In the genomic region with DNA sequence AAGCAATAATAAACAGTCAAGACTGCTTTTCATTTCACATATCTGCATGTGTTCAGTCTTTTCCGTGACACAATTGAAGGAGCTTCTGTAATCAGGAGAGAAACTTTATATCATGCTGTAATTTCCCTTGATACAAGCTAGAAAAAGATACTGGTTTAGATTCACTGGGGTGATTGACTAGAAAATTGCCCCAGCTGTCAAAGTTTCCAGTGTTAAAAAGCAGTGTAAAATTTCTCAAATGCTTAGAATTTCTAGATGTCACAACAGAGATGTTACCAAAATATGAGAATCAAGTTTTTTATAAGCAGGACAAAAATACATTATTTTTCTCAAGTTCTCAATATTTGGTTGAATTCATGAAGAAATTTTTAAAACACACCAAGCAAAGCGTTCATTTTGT, we compare ENCODE assay signal across 32 cellular contexts.
"Had no signal": no experiment of that assay in that cellular context is flagged by ENCODE, and none has a peak within 500 bp of the region (broad histone marks: within the 10 kb centered on the region; RNA-seq: fewer than 3 reads in every experiment).

No MANE protein-coding gene starts in this region.

- H3K36me3 ChIP-seq: adrenal gland, ascending aorta, brain microvascular endothelial cell, breast epithelium, cardiac muscle cell had no signal

- H3K27ac ChIP-seq: adrenal gland, ascending aorta, body of pancreas, brain microvascular endothelial cell, breast epithelium, cardiac muscle cell had no signal

- H3K27me3 ChIP-seq: adrenal gland, ascending aorta, body of pancreas, brain microvascular endothelial cell, breast epithelium, cardiac muscle cell had no signal

- H3K9me3 ChIP-seq: ascending aorta, body of pancreas had no signal

- H3K4me1 ChIP-seq: adrenal gland, ascending aorta, body of pancreas, breast epithelium had no signal

- H3K4me3 ChIP-seq: adrenal gland, ascending aorta, body of pancreas, breast epithelium, cardiac muscle cell had no signal

- DNase-seq: activated effector memory CD4-positive, alpha-beta T cell treated with anti-CD3 and anti-CD28 coated beads, Interleukin-2, amount 50 U/mL, for 16 hours; activated effector memory CD4-positive, alpha-beta T cell treated with Interleukin-2 at 50 U/mL for 16 hours; activated gamma-delta T cell; activated gamma-delta T cell treated with Interleukin-2 at 50 U/mL for 16 hours; activated naive CD4-positive, alpha-beta T cell; activated naive CD4-positive, alpha-beta T cell treated with anti-CD3 and anti-CD28 coated beads for 36 hours; activated naive CD4-positive, alpha-beta T cell treated with anti-CD3 and anti-CD28 coated beads, Interleukin-2, amount 10 ng/mL, durations not matched to agents 7 days and 5 days; activated naive CD4-positive, alpha-beta T cell treated with anti-CD3 and anti-CD28 coated beads, Interleukin-2, amount 50 U/mL, for 16 hours; activated naive CD4-positive, alpha-beta T cell treated with Interleukin-2 at 50 U/mL for 16 hours; activated naive CD8-positive, alpha-beta T cell treated with anti-CD3 and anti-CD28 coated beads for 36 hours; activated naive CD8-positive, alpha-beta T cell treated with anti-CD3 and anti-CD28 coated beads, Interleukin-2, amount 10 ng/mL, durations not matched to agents 7 days and 5 days; activated naive CD8-positive, alpha-beta T cell treated with anti-CD3 and anti-CD28 coated beads, Interleukin-2, amount 50 U/mL, for 24 hours; activated T-cell treated with anti-CD3 and anti-CD28 coated beads, Interleukin-2, amount 50 U/mL, for 1 hour; activated T-cell treated with anti-CD3 and anti-CD28 coated beads, Interleukin-2, amount 50 U/mL, for 24 hours; activated T-cell treated with anti-CD3 and anti-CD28 coated beads, Interleukin-2, amount 50 U/mL, for 4 hours; activated T-cell treated with anti-CD3 and anti-CD28 coated beads, Interleukin-2, amount 50 U/mL, for 48 hours; activated T-cell treated with anti-CD3 and anti-CD28 coated beads, Interleukin-2, amount 50 U/mL, for 72 hours; adrenal gland; amniotic stem cell; amygdala; anterior cingulate cortex; aorta; body of pancreas; brain microvascular endothelial cell; caudate nucleus; central memory CD4-positive, alpha-beta T cell; cerebellar nuclear complex had no signal

- ATAC-seq: activated naive CD4-positive, alpha-beta T cell treated with anti-CD3 and anti-CD28 coated beads, Interleukin-2, amount 50 U/mL, for 72 hours; activated naive CD8-positive, alpha-beta T cell treated with anti-CD3 and anti-CD28 coated beads, Interleukin-2, amount 50 U/mL, for 24 hours; activated T-cell treated with anti-CD3 and anti-CD28 coated beads, Interleukin-2, amount 50 U/mL, for 4 hours; activated T-cell treated with anti-CD3 and anti-CD28 coated beads, Interleukin-2, amount 50 U/mL, for 72 hours; activated T-helper 17 cell treated with anti-CD3 and anti-CD28 coated beads, Interleukin-2, amount 50 U/mL, for 72 hours; body of pancreas had no signal
